9 cellular contexts compared by ENCODE assay signal in the genomic region with DNA sequence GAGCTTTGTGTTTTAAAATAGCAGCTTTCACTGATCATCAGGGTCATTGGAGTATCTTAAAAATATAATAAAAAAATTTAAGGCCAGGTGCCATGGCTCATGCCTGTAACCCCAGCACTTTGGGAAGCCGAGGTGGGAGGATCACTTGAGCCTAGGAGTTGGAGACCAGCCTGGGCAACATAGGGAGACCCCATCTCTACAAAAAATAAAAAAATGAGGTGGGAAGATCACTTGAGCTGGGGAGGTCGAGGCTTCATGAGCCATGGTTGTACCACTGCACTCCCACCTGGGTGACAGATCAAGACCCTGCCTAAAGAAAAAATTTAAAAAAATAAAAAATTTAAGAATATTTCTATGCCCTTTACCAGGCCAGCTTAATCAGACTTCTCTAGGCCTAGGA. TPM values are rescaled to one million over a fixed set of nuclear protein-coding genes. Genes with fewer than 3 reads are reported as not detected.
DNase-seq lines count a peak whose midpoint lies in the region; ATAC-seq and TF ChIP-seq lines count a peak whose summit lies in the region.
"Had no signal": no experiment of that assay in that cellular context is flagged by ENCODE, and none has a peak within 500 bp of the region (broad histone marks: within the 10 kb centered on the region; RNA-seq: fewer than 3 reads in every experiment).

No MANE protein-coding gene starts in this region.

- peaks cover 0 to 21% (median 0%) of the 10 kb centered on the region in 5 donors for H3K36me3 Mint-ChIP-seq in naive thymus-derived CD4-positive, alpha-beta T cell

- CTCF ChIA-PET in naive thymus-derived CD4-positive, alpha-beta T cell (lab: Charles Lee), result interaction anchor here (1.1 to 3.2 kb wide), 2 partner anchors 34 to 36 kb away, joined by 4 to 19 read pairs; a partner anchor contains a TSS

- peaks cover 24 to 65% (median 52%) of the 10 kb centered on the region in 7 donors for H3K4me1 Mint-ChIP-seq in naive thymus-derived CD4-positive, alpha-beta T cell

- peak overlapping the region in 8 of 9 donors; percentile 86 to 100 (median 98) for H3K27ac Mint-ChIP-seq in naive thymus-derived CD4-positive, alpha-beta T cell

- intact Hi-C loops in naive thymus-derived CD4-positive, alpha-beta T cell (cut with micrococcal nuclease), result no loop called here
- intact Hi-C loops in sciatic nerve (cut with DNase I), result no loop called here

- WGBS in HUES64, result 96% methylated on average over 2 of the region's 2 CpGs

- TF ChIP-seq CTCF in BE2C (IDR thresholded peaks at IDR 0.05; ENCODE audit: low read depth, low read length) (no peak), coronary artery (IDR thresholded peaks at IDR 0.05) (no peak)

- H3K4me3 Mint-ChIP-seq in naive thymus-derived CD4-positive, alpha-beta T cell, result peak overlapping the region; percentile 51 to 99 (median 98)

- no peak for ATAC-seq in naive thymus-derived CD4-positive, alpha-beta T cell
- ATAC-seq in HG03342 (IDR thresholded peaks at IDR 0.05; ENCODE audit: unreplicated experiment) (no peak), sciatic nerve (no peak)

- H3K27ac ChIP-seq in HUES64 (ENCODE audit: low read depth, low read length), result no peak overlapping the region
- peak overlapping the region in 1 of 2 donors; percentile 80 for H3K27ac ChIP-seq in coronary artery
- peak overlapping the region; percentile 99 for H3K27ac ChIP-seq in naive thymus-derived CD4-positive, alpha-beta T cell (ENCODE audit: low read depth, low read length)

- H3K9me3 ChIP-seq in BE2C, result no peaks in the 10 kb centered on the region
- no peaks in the 10 kb centered on the region for H3K9me3 ChIP-seq in HUES64 (ENCODE audit: insufficient read depth, low read depth, low read length)
- no peaks in the 10 kb centered on the region for H3K9me3 ChIP-seq in naive thymus-derived CD4-positive, alpha-beta T cell (ENCODE audit: control insufficient read depth in 2 of 3, low read length in 3 of 3)
- H3K9me3 ChIP-seq in MG63, result no peaks in the 10 kb centered on the region
- H3K9me3 ChIP-seq: Peyer's patch had no signal

- H3K4me1 ChIP-seq in BE2C (peaks cover 8% of the 10 kb centered on the region), HUES64 (ENCODE audit: insufficient read depth, low read length) (peaks cover 16% of the 10 kb centered on the region)
- peaks cover 14 to 29% of the 10 kb centered on the region in 2 donors for H3K4me1 ChIP-seq in naive thymus-derived CD4-positive, alpha-beta T cell (ENCODE audit: control insufficient read depth in 2 of 2, insufficient read depth in 2 of 2, low read length in 2 of 2)

- H3K27me3 Mint-ChIP-seq in naive thymus-derived CD4-positive, alpha-beta T cell, result no peaks in the 10 kb centered on the region

- no peaks in the 10 kb centered on the region for H3K9me3 Mint-ChIP-seq in naive thymus-derived CD4-positive, alpha-beta T cell

- H3K9ac ChIP-seq in HUES64 (ENCODE audit: low read depth, low read length), result no peak overlapping the region

- H3K27me3 ChIP-seq in BE2C (no peaks in the 10 kb centered on the region), HUES64 (ENCODE audit: insufficient read depth, low read length) (no peaks in the 10 kb centered on the region), MG63 (no peaks in the 10 kb centered on the region)
- no peaks in the 10 kb centered on the region for H3K27me3 ChIP-seq in naive thymus-derived CD4-positive, alpha-beta T cell (ENCODE audit: control insufficient read depth in 2 of 2, insufficient read depth in 2 of 2, low read length in 2 of 2)
- H3K27me3 ChIP-seq: Peyer's patch had no signal

- H3K4me3 ChIP-seq in BE2C (ENCODE audit: low read depth, low read length) (peak overlapping the region; percentile 94), HUES64 (ENCODE audit: low read length) (peak overlapping the region; percentile 74), coronary artery (peak overlapping the region; percentile 89), MG63 (no peak overlapping the region; the same call in 1 of the 2 replicates)
- peak overlapping the region; percentile 99 for H3K4me3 ChIP-seq in naive thymus-derived CD4-positive, alpha-beta T cell (ENCODE audit: low read length)

- peaks cover 21% of the 10 kb centered on the region for H3K36me3 ChIP-seq in BE2C
- H3K36me3 ChIP-seq in HUES64 (ENCODE audit: insufficient read depth, low read length), result peaks cover 22% of the 10 kb centered on the region
- peaks cover 0 to 28% (median 4%) of the 10 kb centered on the region in 3 experiments for H3K36me3 ChIP-seq in naive thymus-derived CD4-positive, alpha-beta T cell (ENCODE audit: control insufficient read depth in 2 of 3, insufficient read depth in 3 of 3, low read length in 3 of 3)
- H3K36me3 ChIP-seq in MG63, result peaks cover 46% of the 10 kb centered on the region

- DNase-seq in BE2C (no peak), coronary artery (ENCODE audit: low spot score) (no peak), MG63 (no peak), sciatic nerve (ENCODE audit: low spot score) (no peak)
- DNase-seq in naive thymus-derived CD4-positive, alpha-beta T cell, result no peak
- DNase-seq in effector CD8-positive, alpha-beta T cell (lab: John Stamatoyannopoulos, UW), result no peak

- POLR2A ChIA-PET in naive thymus-derived CD4-positive, alpha-beta T cell (lab: Charles Lee), result interaction anchor here (1.0 to 9.0 kb wide), 12 partner anchors 9 to 476 kb away, joined by 3 to 251 read pairs (median 6); a partner anchor contains a TSS

RNA-seq across cellular contexts. Expression of a gene that starts 1.5 kb away (rescaled TPM):
- 58.8 TPM for polyA plus RNA-seq in BE2C (2012; ENCODE audit: insufficient read depth, insufficient read length, low read depth)
- polyA plus RNA-seq in HUES64 (2013, experiment 1 of 2), result 31.7 TPM
- polyA plus RNA-seq in HUES64 (2013, experiment 2 of 2), result 31.0 TPM
- 10 to 100 TPM; 45.7 to 56.4 (median 52.5) TPM for total RNA-seq in naive thymus-derived CD4-positive, alpha-beta T cell
- 100 to 1,000 TPM in 1 of 2 donors, 10 to 100 TPM in 1; 85.3 to 135 TPM for polyA plus RNA-seq in naive thymus-derived CD4-positive, alpha-beta T cell
- 59.9 and 81.0 TPM in 2 replicates for total RNA-seq in MG63 (2014; rRNA removed; shearing (Covaris generic); ENCODE audit: low replicate concordance)
- total RNA-seq in sciatic nerve, result 36.6 TPM

RNA-seq across cellular contexts. Expression of a gene that starts 30.8 kb away (rescaled TPM):
- polyA plus RNA-seq in BE2C (2012; ENCODE audit: insufficient read depth, insufficient read length, low read depth), result 137 TPM
- 60.7 TPM for polyA plus RNA-seq in HUES64 (2013, experiment 1 of 2)
- 65.9 TPM for polyA plus RNA-seq in HUES64 (2013, experiment 2 of 2)
- total RNA-seq in naive thymus-derived CD4-positive, alpha-beta T cell, result 100 to 1,000 TPM in 3 of 5 experiments, 10 to 100 TPM in 2; 83.3 to 177 (median 103) TPM
- polyA plus RNA-seq in naive thymus-derived CD4-positive, alpha-beta T cell, result 10 to 100 TPM; 57.4 to 99.8 TPM
- 116 and 146 TPM in 2 replicates for total RNA-seq in MG63 (2014; rRNA removed; shearing (Covaris generic); ENCODE audit: low replicate concordance)
- total RNA-seq in sciatic nerve, result 111 TPM
